In the genomic region with DNA sequence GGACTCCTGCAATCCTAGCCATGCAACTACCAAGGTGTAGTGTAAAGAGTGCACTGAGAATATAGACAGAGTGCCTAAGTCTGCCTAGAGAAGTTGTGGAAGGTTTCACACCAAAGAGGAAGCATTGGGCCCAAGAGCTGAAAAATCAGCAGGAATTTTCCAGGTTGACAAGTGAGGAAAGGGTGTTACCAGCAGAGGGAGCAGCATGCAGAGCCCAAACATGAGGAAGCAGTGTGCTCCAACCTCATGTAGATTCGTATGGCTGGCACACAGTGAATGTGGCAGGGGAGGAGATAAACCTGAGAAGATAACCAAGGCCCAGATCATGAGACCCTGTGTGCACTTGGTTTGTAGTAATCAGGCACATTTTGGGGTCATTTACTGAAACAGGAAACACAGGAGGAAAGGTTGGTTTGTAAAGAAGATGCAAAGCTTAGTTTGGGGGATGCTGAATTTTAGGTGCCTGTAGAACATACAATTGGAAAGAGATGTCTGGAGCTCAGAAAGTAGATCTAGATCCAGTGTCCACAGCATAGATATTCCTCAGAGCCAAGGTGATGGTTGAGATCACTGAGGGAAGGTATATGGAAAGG, we compare ENCODE assay signal across 8 cellular contexts. TPM values are rescaled to one million over a fixed set of nuclear protein-coding genes. Genes with fewer than 3 reads are reported as not detected.
A peak's percentile ranks its signal among the peaks of the same experiment; 100 is the strongest.
DNase-seq lines count a peak whose midpoint lies in the region; ATAC-seq and TF ChIP-seq lines count a peak whose summit lies in the region.

No MANE protein-coding gene starts in this region.

- no peaks in the 10 kb centered on the region for H3K36me3 ChIP-seq in ACC112 (ENCODE audit: insufficient read depth, low read length)

- H2AFZ ChIP-seq in ACC112 (ENCODE audit: low read length, unreplicated experiment) = peak overlapping the region; percentile 57

- ATAC-seq in GM18520 (IDR thresholded peaks at IDR 0.05; ENCODE audit: unreplicated experiment) (no peak), GM18519 (IDR thresholded peaks at IDR 0.05; ENCODE audit: low FRiP score, unreplicated experiment) (no peak)

- H3K79me2 ChIP-seq in ACC112 (ENCODE audit: control insufficient read depth, insufficient read depth, low read length, unreplicated experiment) = no peaks in the 10 kb centered on the region

- TF ChIP-seq CTCF in GM12865 (IDR thresholded peaks at IDR 0.05; ENCODE audit: insufficient read depth, low read depth, low read length, missing control alignments) = peak; percentile 63

- peaks cover 6% of the 10 kb centered on the region for H3K4me1 Mint-ChIP-seq in activated CD4-positive, alpha-beta T cell treated with anti-CD3 and anti-CD28 coated beads, Interleukin-2, amount 10 ng/mL, durations not matched to agents 7 days and 5 days

- H3K27me3 ChIP-seq in ACC112 (ENCODE audit: insufficient read depth, low read length) = no peaks in the 10 kb centered on the region

- no peak for TF ChIP-seq POLR2A in erythroblast (IDR thresholded peaks at IDR 0.05; ENCODE audit: low read length)

- CTCF ChIA-PET in activated CD4-positive, alpha-beta T cell treated with anti-CD3 and anti-CD28 coated beads, Interleukin-2, amount 10 ng/mL, durations not matched to agents 7 days and 5 days (lab: Charles Lee) = interaction anchor here (0.5 to 5.8 kb wide), 10 partner anchors 9 to 238 kb away, joined by 3 to 30 read pairs (median 4); a partner anchor contains a TSS

- H3K4me3 Mint-ChIP-seq in activated CD4-positive, alpha-beta T cell treated with anti-CD3 and anti-CD28 coated beads, Interleukin-2, amount 10 ng/mL, durations not matched to agents 7 days and 5 days = no peak overlapping the region

- no peak overlapping the region for H3K27ac Mint-ChIP-seq in activated CD4-positive, alpha-beta T cell treated with anti-CD3 and anti-CD28 coated beads, Interleukin-2, amount 10 ng/mL, durations not matched to agents 7 days and 5 days

- H3K27ac ChIP-seq in ACC112 (ENCODE audit: low read depth, low read length) = no peak overlapping the region

- H3K4me3 ChIP-seq in ACC112 (ENCODE audit: low read depth, low read length) (no peak overlapping the region), GM12865 (ENCODE audit: low read depth, low read length) (no peak overlapping the region)

- peak; percentile 52 for DNase-seq in GM12865 (ENCODE audit: low read depth)
- peak; percentile 19 for DNase-seq in NCI-H2107 (lab: John Stamatoyannopoulos, UW)
- peak; percentile 31 for DNase-seq in activated CD4-positive, alpha-beta T cell treated with anti-CD3 and anti-CD28 coated beads, Interleukin-2, amount 10 ng/mL, durations not matched to agents 7 days and 5 days
- DNase-seq in erythroblast (lab: John Stamatoyannopoulos, UW) = peak; percentile 77 to 80
- peak; percentile 52 for DNase-seq in myocyte (ENCODE audit: low read depth)

- H3K9me3 Mint-ChIP-seq in activated CD4-positive, alpha-beta T cell treated with anti-CD3 and anti-CD28 coated beads, Interleukin-2, amount 10 ng/mL, durations not matched to agents 7 days and 5 days = no peaks in the 10 kb centered on the region

- H3K4me1 ChIP-seq in ACC112 (ENCODE audit: control insufficient read depth, insufficient read depth, low read length, unreplicated experiment) = no peaks in the 10 kb centered on the region

- no peaks in the 10 kb centered on the region for H3K36me3 Mint-ChIP-seq in activated CD4-positive, alpha-beta T cell treated with anti-CD3 and anti-CD28 coated beads, Interleukin-2, amount 10 ng/mL, durations not matched to agents 7 days and 5 days (ENCODE audit: low read depth)

- no peaks in the 10 kb centered on the region for H3K27me3 Mint-ChIP-seq in activated CD4-positive, alpha-beta T cell treated with anti-CD3 and anti-CD28 coated beads, Interleukin-2, amount 10 ng/mL, durations not matched to agents 7 days and 5 days

- POLR2A ChIA-PET in activated CD4-positive, alpha-beta T cell treated with anti-CD3 and anti-CD28 coated beads, Interleukin-2, amount 10 ng/mL, durations not matched to agents 7 days and 5 days (lab: Charles Lee) = no interaction called here

RNA-seq across cellular contexts. Expression of a gene that starts 1.7 kb away (rescaled TPM):
- under 1 TPM in 1 of 2 experiments, not detected in 1; 0.35 TPM for total RNA-seq in activated CD4-positive, alpha-beta T cell treated with anti-CD3 and anti-CD28 coated beads, Interleukin-2, amount 10 ng/mL, durations not matched to agents 7 days and 5 days
- total RNA-seq in myocyte = not detected in 2 replicates
- 0.24 TPM for polyA plus RNA-seq in myocyte (2012)

RNA-seq across cellular contexts. Expression of a gene that starts 20.2 kb away (rescaled TPM):
- 10 to 100 TPM; 58.2 to 61.3 TPM for total RNA-seq in activated CD4-positive, alpha-beta T cell treated with anti-CD3 and anti-CD28 coated beads, Interleukin-2, amount 10 ng/mL, durations not matched to agents 7 days and 5 days
- 16.4 and 18.4 TPM in 2 replicates for total RNA-seq in myocyte
- polyA plus RNA-seq in myocyte (2012) = 27.9 TPM

RNA-seq across cellular contexts. Expression of a gene that starts 34.7 kb away (rescaled TPM):
- total RNA-seq in activated CD4-positive, alpha-beta T cell treated with anti-CD3 and anti-CD28 coated beads, Interleukin-2, amount 10 ng/mL, durations not matched to agents 7 days and 5 days = 1 to 10 TPM; 6.8 to 8.4 TPM
- total RNA-seq in myocyte = 17.7 and 28.2 TPM in 2 replicates
- polyA plus RNA-seq in myocyte (2012) = 20.1 TPM

RNA-seq across cellular contexts. Expression of a gene that starts 42.1 kb away (rescaled TPM):
- 10 to 100 TPM; 39.0 to 40.6 TPM for total RNA-seq in activated CD4-positive, alpha-beta T cell treated with anti-CD3 and anti-CD28 coated beads, Interleukin-2, amount 10 ng/mL, durations not matched to agents 7 days and 5 days
- 37.9 and 47.1 TPM in 2 replicates for total RNA-seq in myocyte
- polyA plus RNA-seq in myocyte (2012) = 65.3 TPM

RNA-seq across cellular contexts. Expression of a gene that starts 42.2 kb away (rescaled TPM):
- 10 to 100 TPM; 25.6 to 27.0 TPM for total RNA-seq in activated CD4-positive, alpha-beta T cell treated with anti-CD3 and anti-CD28 coated beads, Interleukin-2, amount 10 ng/mL, durations not matched to agents 7 days and 5 days
- total RNA-seq in myocyte = 31.5 and 35.3 TPM in 2 replicates
- 29.6 TPM for polyA plus RNA-seq in myocyte (2012)

Comparison
In these comparisons a context has a peak if more than half of its experiments do, and no peak if none do; other contexts are left out.
1. DNase-seq: peak in every context shown above with its lines; median percentile 78 in erythroblast; 52 in GM12865; 52 in myocyte; 31 in activated CD4-positive, alpha-beta T cell treated with anti-CD3 and anti-CD28 coated beads, Interleukin-2, amount 10 ng/mL, durations not matched to agents 7 days and 5 days; 19 in NCI-H2107.